Comparison of ENCODE assay signal across 29 cellular contexts in the genomic region with DNA sequence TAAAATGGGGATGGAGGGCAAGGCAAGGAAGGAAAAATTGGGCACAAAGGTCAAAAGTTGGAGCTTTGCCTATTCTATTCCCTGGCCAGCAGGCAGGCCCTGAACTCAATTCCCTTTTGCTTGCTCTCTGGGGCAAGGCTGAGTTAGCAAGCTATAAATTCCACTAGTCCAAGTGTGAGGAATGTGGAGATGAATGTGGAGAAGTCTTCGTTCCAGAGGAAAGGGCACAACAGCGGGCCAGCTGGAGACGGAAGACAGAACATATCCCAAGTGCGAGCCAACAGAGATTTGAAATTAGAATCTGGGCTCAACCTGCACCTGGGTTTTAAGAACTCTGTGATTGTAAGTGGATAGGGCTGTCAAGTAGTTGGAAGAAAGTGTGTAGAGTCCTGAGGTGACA. TPM values are rescaled to one million over a fixed set of nuclear protein-coding genes. Genes with fewer than 3 reads are reported as not detected.
"Had no signal": no experiment of that assay in that cellular context is flagged by ENCODE, and none has a peak within 500 bp of the region (broad histone marks: within the 10 kb centered on the region; RNA-seq: fewer than 3 reads in every experiment).

No MANE protein-coding gene starts in this region.

- H3K4me1 ChIP-seq: foreskin keratinocyte, neural progenitor cell, prostate gland had no signal

- DNase-seq: central memory CD4-positive, alpha-beta T cell; effector CD8-positive, alpha-beta T cell; endodermal cell; foreskin keratinocyte; glutamatergic neuron; hypothalamus; immature natural killer cell; islet precursor cell; kidney glomerular epithelial cell; left colon; mesenchymal stem cell; mucosa of descending colon; naive thymus-derived CD4-positive, alpha-beta T cell; small intestine; stimulated activated CD4-positive, alpha-beta T cell treated with anti-CD3 and anti-CD28 coated beads, Interleukin-15, amount 100 ng/mL, for 24 hours; stimulated activated CD4-positive, alpha-beta T cell treated with anti-CD3 and anti-CD28 coated beads, Interleukin-2, amount 100 ng/mL, for 48 hours; stimulated activated naive B cell treated with anti-CD40 and anti-IgM and Interleukin-4, amounts not matched to agents 10 μg/mL and 1 μg/mL and 100 μg/mL, for 72 hours; stomach; substantia nigra; testis; tibial artery; upper lobe of left lung had no signal

- H2AFZ ChIP-seq: neural progenitor cell had no signal

- H3K4me2 ChIP-seq: neural progenitor cell had no signal

- H3K36me3 ChIP-seq: neural progenitor cell, prostate gland, stomach, tibial artery, upper lobe of left lung had no signal

- H3K27ac ChIP-seq: epithelial cell of prostate, foreskin keratinocyte, neural progenitor cell, prostate gland, stomach, testis, tibial artery, upper lobe of left lung had no signal

- H3K9ac ChIP-seq: neural progenitor cell had no signal

- ATAC-seq: esophagus mucosa; foreskin keratinocyte; left colon; mucosa of descending colon; naive thymus-derived CD4-positive, alpha-beta T cell; stimulated activated naive B cell treated with anti-CD40 and anti-IgM and Interleukin-4, amounts not matched to agents 10 μg/mL and 1 μg/mL and 100 μg/mL, for 72 hours had no signal

- H3K9me3 ChIP-seq: mucosa of descending colon, prostate gland, stomach, testis, tibial artery, upper lobe of left lung had no signal

- H3K27me3 ChIP-seq: foreskin keratinocyte, neural progenitor cell, stomach, testis, tibial artery, upper lobe of left lung had no signal

- H3K4me3 ChIP-seq: mucosa of descending colon, neural progenitor cell, prostate gland, stomach, testis, tibial artery, upper lobe of left lung had no signal

- FAIRE-seq: bronchial epithelial cell, colon, small intestine, urothelium cell line had no signal

RNA-seq across cellular contexts. Expression of gene FZD4, which starts 29.5 kb away (rescaled TPM):
- total RNA-seq: naive thymus-derived CD4-positive, alpha-beta T cell had no signal
